1 cellular context compared by ENCODE assay signal in genomic region chr5:1185652-1186350, GRCh38.
TF ChIP-seq lines count a peak whose summit lies in the region.

No MANE protein-coding gene starts in this region.

TF ChIP-seq in K562, 482 proteins besides CTCF, POLR2A, EP300 and RAD21 (continued from another document and continues in another):
- TF ChIP-seq, protein P1, sequence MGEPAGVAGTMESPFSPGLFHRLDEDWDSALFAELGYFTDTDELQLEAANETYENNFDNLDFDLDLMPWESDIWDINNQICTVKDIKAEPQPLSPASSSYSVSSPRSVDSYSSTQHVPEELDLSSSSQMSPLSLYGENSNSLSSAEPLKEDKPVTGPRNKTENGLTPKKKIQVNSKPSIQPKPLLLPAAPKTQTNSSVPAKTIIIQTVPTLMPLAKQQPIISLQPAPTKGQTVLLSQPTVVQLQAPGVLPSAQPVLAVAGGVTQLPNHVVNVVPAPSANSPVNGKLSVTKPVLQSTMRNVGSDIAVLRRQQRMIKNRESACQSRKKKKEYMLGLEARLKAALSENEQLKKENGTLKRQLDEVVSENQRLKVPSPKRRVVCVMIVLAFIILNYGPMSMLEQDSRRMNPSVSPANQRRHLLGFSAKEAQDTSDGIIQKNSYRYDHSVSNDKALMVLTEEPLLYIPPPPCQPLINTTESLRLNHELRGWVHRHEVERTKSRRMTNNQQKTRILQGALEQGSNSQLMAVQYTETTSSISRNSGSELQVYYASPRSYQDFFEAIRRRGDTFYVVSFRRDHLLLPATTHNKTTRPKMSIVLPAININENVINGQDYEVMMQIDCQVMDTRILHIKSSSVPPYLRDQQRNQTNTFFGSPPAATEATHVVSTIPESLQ (CRISPR knock-in tag; IDR thresholded peaks at IDR 0.05) = no peak
- TF ChIP-seq ZNF512 (tag; IDR thresholded peaks at IDR 0.05) = no peak
- no peak for TF ChIP-seq ILK (tag; IDR thresholded peaks at IDR 0.05; ENCODE audit: borderline replicate concordance, low read depth)
- TF ChIP-seq, protein P2, sequence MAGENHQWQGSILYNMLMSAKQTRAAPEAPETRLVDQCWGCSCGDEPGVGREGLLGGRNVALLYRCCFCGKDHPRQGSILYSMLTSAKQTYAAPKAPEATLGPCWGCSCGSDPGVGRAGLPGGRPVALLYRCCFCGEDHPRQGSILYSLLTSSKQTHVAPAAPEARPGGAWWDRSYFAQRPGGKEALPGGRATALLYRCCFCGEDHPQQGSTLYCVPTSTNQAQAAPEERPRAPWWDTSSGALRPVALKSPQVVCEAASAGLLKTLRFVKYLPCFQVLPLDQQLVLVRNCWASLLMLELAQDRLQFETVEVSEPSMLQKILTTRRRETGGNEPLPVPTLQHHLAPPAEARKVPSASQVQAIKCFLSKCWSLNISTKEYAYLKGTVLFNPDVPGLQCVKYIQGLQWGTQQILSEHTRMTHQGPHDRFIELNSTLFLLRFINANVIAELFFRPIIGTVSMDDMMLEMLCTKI (IDR thresholded peaks at IDR 0.05; ENCODE audit: partially characterized antibody) = no peak
- TF ChIP-seq MCM3 (IDR thresholded peaks at IDR 0.05) = no peak
- TF ChIP-seq HMBOX1 (IDR thresholded peaks at IDR 0.05) = peak; percentile 67; the same call in 1 of the 2 replicates
- peak; percentile 89 for TF ChIP-seq NEUROD1 (IDR thresholded peaks at IDR 0.05; ENCODE audit: borderline replicate concordance, low read depth, low read length, partially characterized antibody)
- TF ChIP-seq PURB (CRISPR knock-in tag; IDR thresholded peaks at IDR 0.05; ENCODE audit: low read depth) = no peak
- TF ChIP-seq RB1 (IDR thresholded peaks at IDR 0.05; ENCODE audit: low read depth) = 0 out of 2 replicates have a peak, but pooled peaks have one; percentile 23
- no peak; the same call in 1 of the 2 replicates for TF ChIP-seq ZNF354B (CRISPR knock-in tag; IDR thresholded peaks at IDR 0.05)
- peak; percentile 67; the same call in 1 of the 2 replicates for TF ChIP-seq CREB3 (tag; conservative IDR thresholded peaks at IDR 0.05; ENCODE audit: low read depth)
- no peak for TF ChIP-seq BRF1 (IDR thresholded peaks at IDR 0.05; ENCODE audit: borderline replicate concordance, extremely low read depth, insufficient read length)
- TF ChIP-seq, protein P3, sequence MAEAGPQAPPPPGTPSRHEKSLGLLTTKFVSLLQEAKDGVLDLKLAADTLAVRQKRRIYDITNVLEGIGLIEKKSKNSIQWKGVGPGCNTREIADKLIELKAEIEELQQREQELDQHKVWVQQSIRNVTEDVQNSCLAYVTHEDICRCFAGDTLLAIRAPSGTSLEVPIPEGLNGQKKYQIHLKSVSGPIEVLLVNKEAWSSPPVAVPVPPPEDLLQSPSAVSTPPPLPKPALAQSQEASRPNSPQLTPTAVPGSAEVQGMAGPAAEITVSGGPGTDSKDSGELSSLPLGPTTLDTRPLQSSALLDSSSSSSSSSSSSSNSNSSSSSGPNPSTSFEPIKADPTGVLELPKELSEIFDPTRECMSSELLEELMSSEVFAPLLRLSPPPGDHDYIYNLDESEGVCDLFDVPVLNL (CRISPR knock-in tag; IDR thresholded peaks at IDR 0.05; ENCODE audit: low read depth) = no peak
- peak; percentile 76; the same call in 1 of the 2 replicates for TF ChIP-seq ESRRA (IDR thresholded peaks at IDR 0.05; ENCODE audit: borderline replicate concordance, low read depth)
- no peak for TF ChIP-seq RBM34 (IDR thresholded peaks at IDR 0.05; ENCODE audit: borderline replicate concordance, insufficient read depth, low read length)
- peak; percentile 90 to 94 for TF ChIP-seq TEAD1 (CRISPR knock-in tag; IDR thresholded peaks at IDR 0.05)
- TF ChIP-seq, protein P4, sequence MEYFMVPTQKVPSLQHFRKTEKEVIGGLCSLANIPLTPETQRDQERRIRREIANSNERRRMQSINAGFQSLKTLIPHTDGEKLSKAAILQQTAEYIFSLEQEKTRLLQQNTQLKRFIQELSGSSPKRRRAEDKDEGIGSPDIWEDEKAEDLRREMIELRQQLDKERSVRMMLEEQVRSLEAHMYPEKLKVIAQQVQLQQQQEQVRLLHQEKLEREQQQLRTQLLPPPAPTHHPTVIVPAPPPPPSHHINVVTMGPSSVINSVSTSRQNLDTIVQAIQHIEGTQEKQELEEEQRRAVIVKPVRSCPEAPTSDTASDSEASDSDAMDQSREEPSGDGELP (CRISPR knock-in tag; IDR thresholded peaks at IDR 0.05; ENCODE audit: borderline replicate concordance) = peak; percentile 99
- TF ChIP-seq ZNF212 (CRISPR knock-in tag; IDR thresholded peaks at IDR 0.05) = no peak
- peak; percentile 86 for TF ChIP-seq ZNF592 (IDR thresholded peaks at IDR 0.05)
- no peak for TF ChIP-seq PHB (CRISPR knock-in tag; IDR thresholded peaks at IDR 0.05)
- TF ChIP-seq THAP7 (CRISPR knock-in tag; IDR thresholded peaks at IDR 0.05) = 0 out of 2 replicates have a peak, but pooled peaks have one; percentile 46
- peak; percentile 99 for TF ChIP-seq ARID1B (IDR thresholded peaks at IDR 0.05)
- TF ChIP-seq ZNF224 (CRISPR knock-in tag; IDR thresholded peaks at IDR 0.05) = no peak
- no peak for TF ChIP-seq ZBTB12 (CRISPR knock-in tag; IDR thresholded peaks at IDR 0.05)
- TF ChIP-seq HDAC2 (IDR thresholded peaks at IDR 0.05) = peak; percentile 93
- no peak for TF ChIP-seq MEF2A (IDR thresholded peaks at IDR 0.05; ENCODE audit: control insufficient read depth, low read depth, low read length)
- TF ChIP-seq, protein P5, sequence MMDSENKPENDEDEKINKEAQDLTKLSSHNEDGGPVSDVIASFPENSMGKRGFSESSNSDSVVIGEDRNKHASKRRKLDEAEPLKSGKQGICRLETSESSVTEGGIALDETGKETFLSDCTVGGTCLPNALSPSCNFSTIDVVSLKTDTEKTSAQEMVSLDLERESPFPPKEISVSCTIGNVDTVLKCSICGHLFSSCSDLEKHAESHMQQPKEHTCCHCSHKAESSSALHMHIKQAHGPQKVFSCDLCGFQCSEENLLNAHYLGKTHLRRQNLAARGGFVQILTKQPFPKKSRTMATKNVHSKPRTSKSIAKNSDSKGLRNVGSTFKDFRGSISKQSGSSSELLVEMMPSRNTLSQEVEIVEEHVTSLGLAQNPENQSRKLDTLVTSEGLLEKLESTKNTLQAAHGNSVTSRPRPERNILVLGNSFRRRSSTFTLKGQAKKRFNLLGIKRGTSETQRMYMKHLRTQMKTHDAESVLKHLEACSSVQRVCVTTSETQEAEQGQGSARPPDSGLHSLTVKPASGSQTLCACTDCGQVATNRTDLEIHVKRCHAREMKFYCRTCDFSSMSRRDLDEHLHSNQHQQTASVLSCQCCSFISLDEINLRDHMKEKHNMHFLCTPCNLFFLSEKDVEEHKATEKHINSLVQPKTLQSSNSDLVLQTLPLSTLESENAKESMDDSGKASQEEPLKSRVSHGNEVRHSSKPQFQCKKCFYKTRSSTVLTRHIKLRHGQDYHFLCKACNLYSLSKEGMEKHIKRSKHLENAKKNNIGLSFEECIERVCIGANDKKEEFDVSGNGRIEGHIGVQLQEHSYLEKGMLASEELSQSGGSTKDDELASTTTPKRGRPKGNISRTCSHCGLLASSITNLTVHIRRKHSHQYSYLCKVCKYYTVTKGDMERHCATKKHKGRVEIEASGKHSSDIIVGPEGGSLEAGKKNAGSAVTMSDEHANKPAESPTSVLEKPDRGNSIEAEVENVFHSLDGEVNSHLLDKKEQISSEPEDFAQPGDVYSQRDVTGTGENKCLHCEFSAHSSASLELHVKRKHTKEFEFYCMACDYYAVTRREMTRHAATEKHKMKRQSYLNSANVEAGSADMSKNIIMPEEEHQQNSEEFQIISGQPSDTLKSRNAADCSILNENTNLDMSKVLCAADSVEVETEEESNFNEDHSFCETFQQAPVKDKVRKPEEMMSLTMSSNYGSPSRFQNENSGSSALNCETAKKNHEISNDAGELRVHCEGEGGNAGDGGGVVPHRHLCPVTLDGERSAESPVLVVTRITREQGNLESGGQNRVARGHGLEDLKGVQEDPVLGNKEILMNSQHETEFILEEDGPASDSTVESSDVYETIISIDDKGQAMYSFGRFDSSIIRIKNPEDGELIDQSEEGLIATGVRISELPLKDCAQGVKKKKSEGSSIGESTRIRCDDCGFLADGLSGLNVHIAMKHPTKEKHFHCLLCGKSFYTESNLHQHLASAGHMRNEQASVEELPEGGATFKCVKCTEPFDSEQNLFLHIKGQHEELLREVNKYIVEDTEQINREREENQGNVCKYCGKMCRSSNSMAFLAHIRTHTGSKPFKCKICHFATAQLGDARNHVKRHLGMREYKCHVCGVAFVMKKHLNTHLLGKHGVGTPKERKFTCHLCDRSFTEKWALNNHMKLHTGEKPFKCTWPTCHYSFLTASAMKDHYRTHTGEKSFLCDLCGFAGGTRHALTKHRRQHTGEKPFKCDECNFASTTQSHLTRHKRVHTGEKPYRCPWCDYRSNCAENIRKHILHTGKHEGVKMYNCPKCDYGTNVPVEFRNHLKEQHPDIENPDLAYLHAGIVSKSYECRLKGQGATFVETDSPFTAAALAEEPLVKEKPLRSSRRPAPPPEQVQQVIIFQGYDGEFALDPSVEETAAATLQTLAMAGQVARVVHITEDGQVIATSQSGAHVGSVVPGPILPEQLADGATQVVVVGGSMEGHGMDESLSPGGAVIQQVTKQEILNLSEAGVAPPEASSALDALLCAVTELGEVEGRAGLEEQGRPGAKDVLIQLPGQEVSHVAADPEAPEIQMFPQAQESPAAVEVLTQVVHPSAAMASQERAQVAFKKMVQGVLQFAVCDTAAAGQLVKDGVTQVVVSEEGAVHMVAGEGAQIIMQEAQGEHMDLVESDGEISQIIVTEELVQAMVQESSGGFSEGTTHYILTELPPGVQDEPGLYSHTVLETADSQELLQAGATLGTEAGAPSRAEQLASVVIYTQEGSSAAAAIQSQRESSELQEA (IDR thresholded peaks at IDR 0.05; ENCODE audit: low read depth) = no peak
- 0 out of 2 replicates have a peak, but pooled peaks have one; percentile 30 for TF ChIP-seq ILF3 (IDR thresholded peaks at IDR 0.05; ENCODE audit: borderline replicate concordance)
- no peak for TF ChIP-seq ELF4 (CRISPR knock-in tag; IDR thresholded peaks at IDR 0.05)
- TF ChIP-seq ZNF717 (CRISPR knock-in tag; IDR thresholded peaks at IDR 0.05) = no peak
- peak; percentile 97 for TF ChIP-seq SMARCA4 (IDR thresholded peaks at IDR 0.05)
- TF ChIP-seq CBFA2T3 (IDR thresholded peaks at IDR 0.05) = peak; percentile 98
